ENCODE assay signal across 19 cellular contexts in genomic region chr12:120620624-120621023, GRCh38. TPM values are rescaled to one million over a fixed set of nuclear protein-coding genes. Genes with fewer than 3 reads are reported as not detected.
"Had no signal": no experiment of that assay in that cellular context is flagged by ENCODE, and none has a peak within 500 bp of the region (broad histone marks: within the 10 kb centered on the region; RNA-seq: fewer than 3 reads in every experiment).

No MANE protein-coding gene starts in this region.

- DNase-seq: activated CD4-positive, alpha-beta T cell treated with anti-CD3 and anti-CD28 coated beads, Interleukin-2, amount 10 ng/mL, durations not matched to agents 7 days and 5 days; activated CD8-positive, alpha-beta memory T cell treated with anti-CD3 and anti-CD28 coated beads for 24 hours; activated naive CD8-positive, alpha-beta T cell treated with anti-CD3 and anti-CD28 coated beads for 36 hours; anterior cingulate cortex; brain microvascular endothelial cell; dermis blood vessel endothelial cell; erythroblast; islet precursor cell; mesendoderm; nucleus accumbens; stimulated activated CD4-positive, alpha-beta T cell treated with anti-CD3 and anti-CD28 coated beads, Interleukin-15, amount 100 ng/mL, for 24 hours; stimulated activated CD4-positive, alpha-beta T cell treated with anti-CD3 and anti-CD28 coated beads, Interleukin-4, amount 100 ng/mL, for 1 hour; stimulated activated CD8-positive, alpha-beta memory T cell treated with anti-CD3 and anti-CD28 coated beads, Interleukin-4, amount 100 ng/mL, for 48 hours; stimulated activated naive CD8-positive, alpha-beta T cell treated with anti-CD3 and anti-CD28 coated beads, Interleukin-15, Interleukin-2, amounts not matched to agents 100 U/mL and 50 U/mL, for 24 hours had no signal

- H3K36me3 ChIP-seq: brain microvascular endothelial cell, right atrium auricular region, suprapubic skin had no signal

- H3K27ac Mint-ChIP-seq: activated CD4-positive, alpha-beta T cell treated with anti-CD3 and anti-CD28 coated beads, Interleukin-2, amount 10 ng/mL, durations not matched to agents 7 days and 5 days; activated naive CD8-positive, alpha-beta T cell treated with anti-CD3 and anti-CD28 coated beads for 36 hours; activated T-helper 1 cell treated with anti-CD3 and anti-CD28 coated beads, Interleukin-12 subunit alpha, Interleukin-12 subunit beta, Interleukin-2, Interleukin-4 antibody, amounts not matched to agents 30 ng/mL and 10 ng/mL and 1 ng/mL, durations not matched to agents 14 hours and 24 hours and 36 hours; nephron; type B pancreatic cell had no signal

- H3K4me3 Mint-ChIP-seq: activated CD4-positive, alpha-beta T cell treated with anti-CD3 and anti-CD28 coated beads, Interleukin-2, amount 10 ng/mL, durations not matched to agents 7 days and 5 days; activated naive CD8-positive, alpha-beta T cell treated with anti-CD3 and anti-CD28 coated beads for 36 hours; activated T-helper 1 cell treated with anti-CD3 and anti-CD28 coated beads, Interleukin-12 subunit alpha, Interleukin-12 subunit beta, Interleukin-2, Interleukin-4 antibody, amounts not matched to agents 30 ng/mL and 10 ng/mL and 1 ng/mL, durations not matched to agents 14 hours and 24 hours and 36 hours; nephron; type B pancreatic cell had no signal

- H3K4me1 Mint-ChIP-seq: activated CD4-positive, alpha-beta T cell treated with anti-CD3 and anti-CD28 coated beads, Interleukin-2, amount 10 ng/mL, durations not matched to agents 7 days and 5 days; activated naive CD8-positive, alpha-beta T cell treated with anti-CD3 and anti-CD28 coated beads for 36 hours had no signal

- H3K27me3 ChIP-seq: brain microvascular endothelial cell, right atrium auricular region had no signal

- H3K36me3 Mint-ChIP-seq: type B pancreatic cell had no signal

- H3K4me1 ChIP-seq: right atrium auricular region, suprapubic skin had no signal

- ATAC-seq: stimulated activated naive CD8-positive, alpha-beta T cell treated with anti-CD3 and anti-CD28 coated beads, Interleukin-15, Interleukin-2, amounts not matched to agents 100 U/mL and 50 U/mL, for 24 hours had no signal

- H3K9me3 Mint-ChIP-seq: activated CD4-positive, alpha-beta T cell treated with anti-CD3 and anti-CD28 coated beads, Interleukin-2, amount 10 ng/mL, durations not matched to agents 7 days and 5 days; activated T-helper 1 cell treated with anti-CD3 and anti-CD28 coated beads, Interleukin-12 subunit alpha, Interleukin-12 subunit beta, Interleukin-2, Interleukin-4 antibody, amounts not matched to agents 30 ng/mL and 10 ng/mL and 1 ng/mL, durations not matched to agents 14 hours and 24 hours and 36 hours; nephron; type B pancreatic cell had no signal

- H3K4me3 ChIP-seq: right atrium auricular region, suprapubic skin had no signal

- H3K9me3 ChIP-seq: right atrium auricular region, suprapubic skin had no signal

- H3K27ac ChIP-seq: brain microvascular endothelial cell, right atrium auricular region, suprapubic skin had no signal

RNA-seq across cellular contexts. Expression of gene CABP1, which starts 19.8 kb away (rescaled TPM):
- total RNA-seq: activated T-helper 1 cell treated with anti-CD3 and anti-CD28 coated beads, Interleukin-12 subunit alpha, Interleukin-12 subunit beta, Interleukin-2, Interleukin-4 antibody, amounts not matched to agents 30 ng/mL and 10 ng/mL and 1 ng/mL, durations not matched to agents 14 hours and 24 hours and 36 hours had no signal
